ENCODE assay signal across 1 cellular context in the genomic region with DNA sequence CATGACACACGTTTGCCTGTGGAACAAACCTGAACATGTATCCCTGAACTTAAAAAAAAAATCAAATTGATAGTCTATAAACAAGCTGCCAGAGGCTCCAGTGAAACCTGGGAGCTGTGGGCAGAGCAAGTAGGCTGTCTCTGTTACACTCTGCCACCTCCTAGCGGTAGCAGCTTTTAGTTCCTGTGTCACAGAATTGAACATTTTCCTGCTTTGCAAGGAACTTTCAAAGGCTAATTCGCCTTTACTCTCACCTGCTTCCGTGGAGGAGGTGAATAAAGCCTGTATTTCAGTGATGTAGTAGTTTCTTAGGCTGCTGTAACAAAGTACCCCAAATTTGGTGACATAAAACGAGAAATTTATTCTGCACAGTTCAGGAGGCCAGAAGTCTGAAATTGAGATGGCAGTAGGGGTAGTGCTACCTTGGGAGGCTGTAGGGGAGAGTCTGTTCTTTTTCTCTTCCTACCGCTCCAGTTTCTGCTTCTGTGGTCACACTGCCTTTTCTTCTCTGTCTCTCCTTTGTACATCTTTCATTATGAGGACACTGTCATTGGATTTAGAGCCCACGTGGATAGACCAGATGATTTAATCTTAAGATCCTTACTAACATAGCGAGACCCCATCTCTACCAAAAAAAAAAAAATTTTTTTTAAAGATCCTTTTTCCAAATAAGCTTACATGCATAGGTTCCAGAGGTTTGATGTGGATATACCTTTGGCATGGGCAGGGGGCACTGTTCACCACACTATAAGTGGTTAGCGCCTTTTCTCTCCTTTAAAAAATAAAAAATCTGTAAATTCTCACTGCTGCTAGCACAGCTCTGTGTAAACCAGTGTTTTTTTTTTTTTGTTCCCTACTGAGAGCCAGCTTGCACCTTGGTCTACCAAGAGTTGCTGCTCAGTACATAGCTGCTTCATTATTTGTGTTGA.
TF ChIP-seq lines count a peak whose summit lies in the region.

No MANE protein-coding gene starts in this region.

TF ChIP-seq in K562, 482 proteins besides CTCF, POLR2A, EP300 and RAD21:
- TF ChIP-seq TEAD1 (CRISPR knock-in tag; IDR thresholded peaks at IDR 0.05), result no peak
- peak; percentile 99 for TF ChIP-seq ZBTB33 (CRISPR knock-in tag; IDR thresholded peaks at IDR 0.05)
- TF ChIP-seq, protein P1, sequence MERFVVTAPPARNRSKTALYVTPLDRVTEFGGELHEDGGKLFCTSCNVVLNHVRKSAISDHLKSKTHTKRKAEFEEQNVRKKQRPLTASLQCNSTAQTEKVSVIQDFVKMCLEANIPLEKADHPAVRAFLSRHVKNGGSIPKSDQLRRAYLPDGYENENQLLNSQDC (CRISPR knock-in tag; IDR thresholded peaks at IDR 0.05), result no peak
- TF ChIP-seq SMARCA4 (IDR thresholded peaks at IDR 0.05), result peak; percentile 51; the same call in 1 of the 2 replicates
- TF ChIP-seq GATA2 (CRISPR knock-in tag; IDR thresholded peaks at IDR 0.05), result no peak
- TF ChIP-seq SMARCC2 (IDR thresholded peaks at IDR 0.05; ENCODE audit: low read depth), result 0 out of 2 replicates have a peak, but pooled peaks have one; percentile 27
- peak; percentile 54; the same call in 1 of the 2 replicates for TF ChIP-seq ETV1 (tag; conservative IDR thresholded peaks at IDR 0.05; ENCODE audit: low read depth)
- TF ChIP-seq SMC3 (conservative IDR thresholded peaks at IDR 0.05; ENCODE audit: insufficient read depth, low read depth, low read length), result peak; percentile 44
- peak; percentile 47; the same call in 1 of the 2 replicates for TF ChIP-seq SMARCE1 (IDR thresholded peaks at IDR 0.05)
- TF ChIP-seq, protein P2, sequence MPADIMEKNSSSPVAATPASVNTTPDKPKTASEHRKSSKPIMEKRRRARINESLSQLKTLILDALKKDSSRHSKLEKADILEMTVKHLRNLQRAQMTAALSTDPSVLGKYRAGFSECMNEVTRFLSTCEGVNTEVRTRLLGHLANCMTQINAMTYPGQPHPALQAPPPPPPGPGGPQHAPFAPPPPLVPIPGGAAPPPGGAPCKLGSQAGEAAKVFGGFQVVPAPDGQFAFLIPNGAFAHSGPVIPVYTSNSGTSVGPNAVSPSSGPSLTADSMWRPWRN (IDR thresholded peaks at IDR 0.05; ENCODE audit: low read depth), result no peak
